ENCODE assay signal across 1 cellular context in the genomic region with DNA sequence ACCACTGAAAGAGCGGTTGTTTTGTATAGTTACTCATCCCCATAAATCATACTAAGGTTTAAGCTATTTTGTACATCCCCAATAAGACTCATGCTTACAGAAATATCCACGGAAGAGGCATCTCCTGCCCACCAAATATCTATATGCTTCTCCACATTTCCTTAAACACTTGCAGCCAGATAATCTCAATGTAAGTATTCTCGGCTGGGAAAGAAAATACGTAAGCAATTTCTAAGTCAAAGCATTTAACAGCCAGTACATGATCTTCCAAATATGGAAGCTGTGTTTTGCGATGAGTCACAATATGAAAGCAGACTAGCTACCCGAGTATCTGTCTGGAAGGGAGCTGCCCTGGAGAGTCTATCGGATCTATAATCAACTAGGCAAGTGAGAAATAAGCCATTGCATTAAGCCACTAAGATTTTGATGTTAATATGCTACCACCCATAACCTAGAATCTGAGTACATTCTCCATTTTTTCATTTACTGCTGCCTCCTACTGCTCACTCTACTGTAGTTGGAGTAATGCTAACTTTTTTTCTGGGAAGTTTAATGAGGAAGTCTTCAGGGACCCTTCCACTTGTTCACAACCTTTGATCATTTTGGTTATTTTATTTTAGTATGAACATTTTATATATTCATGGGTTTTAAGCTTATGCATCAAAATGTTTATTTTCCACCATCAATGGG.
TF ChIP-seq lines count a peak whose summit lies in the region.

No MANE protein-coding gene starts in this region.

TF ChIP-seq in endothelial cell of umbilical vein, 7 proteins besides CTCF, POLR2A, EP300 and RAD21 (continued from another document):
- TF ChIP-seq POLR2AphosphoS5 (IDR thresholded peaks at IDR 0.05; ENCODE audit: insufficient read depth, low read depth, low read length) (no peak), EZH2 (IDR thresholded peaks at IDR 0.05; ENCODE audit: borderline replicate concordance, low read depth, low read length, severe bottlenecking) (no peak), FOS (IDR thresholded peaks at IDR 0.05; ENCODE audit: borderline replicate concordance, insufficient read depth, low read length) (no peak), JUN (IDR thresholded peaks at IDR 0.05; ENCODE audit: borderline replicate concordance, insufficient read depth, insufficient read length, low read depth) (no peak)
- TF ChIP-seq, protein P1, sequence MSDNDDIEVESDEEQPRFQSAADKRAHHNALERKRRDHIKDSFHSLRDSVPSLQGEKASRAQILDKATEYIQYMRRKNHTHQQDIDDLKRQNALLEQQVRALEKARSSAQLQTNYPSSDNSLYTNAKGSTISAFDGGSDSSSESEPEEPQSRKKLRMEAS (IDR thresholded peaks at IDR 0.05; ENCODE audit: insufficient read depth, insufficient read length), result no peak
